In genomic region chr11:14358729-14359439, GRCh38 we compare ENCODE assay signal across 8 cellular contexts. TPM values are rescaled to one million over a fixed set of nuclear protein-coding genes. Genes with fewer than 3 reads are reported as not detected.
DNase-seq lines count a peak whose midpoint lies in the region; ATAC-seq and TF ChIP-seq lines count a peak whose summit lies in the region.

Gene RRAS2, minus strand, starts transcription at chr11:14359183. Its CDS starts 313 bp downstream, at chr11:14358870.

- no peaks in the 10 kb centered on the region for H3K36me3 ChIP-seq in BJ (ENCODE audit: control insufficient read depth, insufficient read depth, low read length)
- H3K36me3 ChIP-seq in OCI-LY3 (replicated peaks; ENCODE audit: low read depth, low read length), result no peaks in the 10 kb centered on the region
- no peaks in the 10 kb centered on the region for H3K36me3 ChIP-seq in esophagus muscularis mucosa
- H3K36me3 ChIP-seq in naive thymus-derived CD4-positive, alpha-beta T cell (ENCODE audit: control insufficient read depth in 2 of 3, insufficient read depth in 3 of 3, low read length in 3 of 3), result no peaks in the 10 kb centered on the region

- CTCF ChIA-PET in BJ (lab: Yijun Ruan, JAX), result interaction anchor here (2.3 kb wide), 1 partner anchor 55 kb away, joined by 7 read pairs; no protein-coding TSS in a partner anchor
- CTCF ChIA-PET in naive thymus-derived CD4-positive, alpha-beta T cell (lab: Charles Lee), result interaction anchor here (1.0 kb wide), 1 partner anchor 716 kb away, joined by 4 read pairs; no protein-coding TSS in a partner anchor

- H3K4me1 ChIP-seq in OCI-LY3 (ENCODE audit: low read length) (peaks cover 20% of the 10 kb centered on the region), esophagus muscularis mucosa (peaks cover 8 to 29% (median 19%) of the 10 kb centered on the region in 4 donors)
- peaks cover 7 to 8% of the 10 kb centered on the region in 2 donors for H3K4me1 ChIP-seq in naive thymus-derived CD4-positive, alpha-beta T cell (ENCODE audit: control insufficient read depth in 2 of 2, insufficient read depth in 2 of 2, low read length in 2 of 2)

- no peaks in the 10 kb centered on the region for H3K9me3 Mint-ChIP-seq in activated T-cell treated with anti-CD3 and anti-CD28 coated beads, Interleukin-2, amount 50 U/mL, for 24 hours
- H3K9me3 Mint-ChIP-seq in naive thymus-derived CD4-positive, alpha-beta T cell, result no peaks in the 10 kb centered on the region
- no peaks in the 10 kb centered on the region for H3K9me3 Mint-ChIP-seq in stimulated activated memory B cell treated with anti-CD40 and anti-IgM and Interleukin-4, amounts not matched to agents 10 μg/mL and 1 μg/mL and 100 μg/mL, for 72 hours

- ATAC-seq in GM19023 (IDR thresholded peaks at IDR 0.05; ENCODE audit: unreplicated experiment) (peak; percentile 90), HG03196 (IDR thresholded peaks at IDR 0.05; ENCODE audit: unreplicated experiment) (peak; percentile 91)
- ATAC-seq in naive thymus-derived CD4-positive, alpha-beta T cell, result peak; percentile 96
- ATAC-seq in stimulated activated memory B cell treated with anti-CD40 and anti-IgM and Interleukin-4, amounts not matched to agents 10 μg/mL and 1 μg/mL and 100 μg/mL, for 72 hours, result peak; percentile 97

- peak within 1 kb of the TSS; percentile 88 for H3K27ac Mint-ChIP-seq in activated T-cell treated with anti-CD3 and anti-CD28 coated beads, Interleukin-2, amount 50 U/mL, for 24 hours
- peak within 1 kb of the TSS; percentile 66 to 93 (median 86) for H3K27ac Mint-ChIP-seq in naive thymus-derived CD4-positive, alpha-beta T cell
- peak within 1 kb of the TSS; percentile 95 for H3K27ac Mint-ChIP-seq in stimulated activated memory B cell treated with anti-CD40 and anti-IgM and Interleukin-4, amounts not matched to agents 10 μg/mL and 1 μg/mL and 100 μg/mL, for 72 hours

- H3K4me1 Mint-ChIP-seq in activated T-cell treated with anti-CD3 and anti-CD28 coated beads, Interleukin-2, amount 50 U/mL, for 24 hours (ENCODE audit: low read depth), result peaks cover 34% of the 10 kb centered on the region
- peaks cover 25 to 55% (median 30%) of the 10 kb centered on the region in 7 donors for H3K4me1 Mint-ChIP-seq in naive thymus-derived CD4-positive, alpha-beta T cell
- peaks cover 51% of the 10 kb centered on the region for H3K4me1 Mint-ChIP-seq in stimulated activated memory B cell treated with anti-CD40 and anti-IgM and Interleukin-4, amounts not matched to agents 10 μg/mL and 1 μg/mL and 100 μg/mL, for 72 hours

- H3K4me3 ChIP-seq in BJ (ENCODE audit: low read depth, low read length) (peak within 1 kb of the TSS; percentile 81), OCI-LY3 (ENCODE audit: low read length) (peak within 1 kb of the TSS; percentile 99), esophagus muscularis mucosa (peak within 1 kb of the TSS; percentile 82 to 98 (median 92))
- peak within 1 kb of the TSS; percentile 61 for H3K4me3 ChIP-seq in naive thymus-derived CD4-positive, alpha-beta T cell (ENCODE audit: low read length)

- peak within 1 kb of the TSS; percentile 98 for H3K4me2 ChIP-seq in OCI-LY3 (ENCODE audit: low read length)

- POLR2A ChIA-PET in BJ (lab: Charles Lee), result no interaction called here
- POLR2A ChIA-PET in naive thymus-derived CD4-positive, alpha-beta T cell (lab: Charles Lee), result interaction anchor here (0.5 to 1.0 kb wide), 2 partner anchors 12 to 25 kb away, joined by 3 to 4 read pairs; no protein-coding TSS in a partner anchor

- DNase-seq in BJ (ENCODE audit: low read depth) (no peak), esophagus muscularis mucosa (ENCODE audit: extremely low spot score) (peak; percentile 96)
- peak; percentile 88 for DNase-seq in activated T-cell treated with anti-CD3 and anti-CD28 coated beads, Interleukin-2, amount 50 U/mL, for 24 hours
- DNase-seq in naive thymus-derived CD4-positive, alpha-beta T cell, result peak; percentile 67 to 81 (median 78)

- peak within 1 kb of the TSS; percentile 41; the same call in 1 of the 2 replicates for H2AFZ ChIP-seq in OCI-LY3 (ENCODE audit: low read depth, low read length)

- H3K27me3 ChIP-seq in BJ (ENCODE audit: control insufficient read depth, insufficient read depth, low read length), result no peaks in the 10 kb centered on the region
- H3K27me3 ChIP-seq in OCI-LY3 (ENCODE audit: low read depth, low read length), result peaks cover 16% of the 10 kb centered on the region; the same call in 1 of the 2 replicates
- no peaks in the 10 kb centered on the region for H3K27me3 ChIP-seq in esophagus muscularis mucosa
- no peaks in the 10 kb centered on the region for H3K27me3 ChIP-seq in naive thymus-derived CD4-positive, alpha-beta T cell (ENCODE audit: control insufficient read depth in 2 of 2, insufficient read depth in 2 of 2, low read length in 2 of 2)

- H3K27ac ChIP-seq in OCI-LY3 (ENCODE audit: low read length) (peak within 1 kb of the TSS; percentile 26; the same call in 1 of the 2 replicates), esophagus muscularis mucosa (replicated peaks in 1 of 4) (peak within 1 kb of the TSS; percentile 80 to 90 (median 88))
- H3K27ac ChIP-seq in naive thymus-derived CD4-positive, alpha-beta T cell (ENCODE audit: low read depth, low read length), result peak within 1 kb of the TSS; percentile 72

- peaks cover 4% of the 10 kb centered on the region for H3K27me3 Mint-ChIP-seq in activated T-cell treated with anti-CD3 and anti-CD28 coated beads, Interleukin-2, amount 50 U/mL, for 24 hours
- peaks cover 0 to 6% (median 0%) of the 10 kb centered on the region in 5 donors for H3K27me3 Mint-ChIP-seq in naive thymus-derived CD4-positive, alpha-beta T cell
- no peaks in the 10 kb centered on the region for H3K27me3 Mint-ChIP-seq in stimulated activated memory B cell treated with anti-CD40 and anti-IgM and Interleukin-4, amounts not matched to agents 10 μg/mL and 1 μg/mL and 100 μg/mL, for 72 hours

- no peak for TF ChIP-seq CTCF in BJ (IDR thresholded peaks at IDR 0.05; ENCODE audit: insufficient read depth, low read depth, low read length)
- TF ChIP-seq CTCF in OCI-LY3 (IDR thresholded peaks at IDR 0.05; ENCODE audit: low read depth, low read length), result no peak
- TF ChIP-seq CTCF in esophagus muscularis mucosa (IDR thresholded peaks at IDR 0.05), result no peak

- TF ChIP-seq EP300 in esophagus muscularis mucosa (IDR thresholded peaks at IDR 0.05), result no peak

- intact Hi-C loops in esophagus muscularis mucosa (cut with DNase I), result loop anchor here (5.0 kb wide), 3 partner anchors 52 to 93 kb away; no protein-coding TSS in a partner anchor
- intact Hi-C loops in naive thymus-derived CD4-positive, alpha-beta T cell (cut with micrococcal nuclease), result loop anchor here (1.0 to 10.0 kb wide), 12 partner anchors 39 to 1082 kb away; partner anchors contain the start of genes FAR1 (in 2 of the 2), BMAL1 (in 1 of the 2), COPB1 (in 1 of the 2) and CYP2R1 (in 1 of the 2)

- peak within 1 kb of the TSS; percentile 90 for H3K9ac ChIP-seq in OCI-LY3 (ENCODE audit: low read length)

- H3K9me3 ChIP-seq in OCI-LY3 (ENCODE audit: insufficient read depth, low read length) (no peaks in the 10 kb centered on the region), esophagus muscularis mucosa (no peaks in the 10 kb centered on the region)
- no peaks in the 10 kb centered on the region for H3K9me3 ChIP-seq in naive thymus-derived CD4-positive, alpha-beta T cell (ENCODE audit: control insufficient read depth in 2 of 3, low read length in 3 of 3)

- peak; percentile 75 for TF ChIP-seq POLR2A in esophagus muscularis mucosa (IDR thresholded peaks at IDR 0.05; ENCODE audit: low read depth)

- peak within 1 kb of the TSS; percentile 89 for H3K4me3 Mint-ChIP-seq in activated T-cell treated with anti-CD3 and anti-CD28 coated beads, Interleukin-2, amount 50 U/mL, for 24 hours
- peak within 1 kb of the TSS; percentile 91 to 98 (median 95) for H3K4me3 Mint-ChIP-seq in naive thymus-derived CD4-positive, alpha-beta T cell
- peak within 1 kb of the TSS; percentile 100 for H3K4me3 Mint-ChIP-seq in stimulated activated memory B cell treated with anti-CD40 and anti-IgM and Interleukin-4, amounts not matched to agents 10 μg/mL and 1 μg/mL and 100 μg/mL, for 72 hours

- H3K79me2 ChIP-seq in OCI-LY3 (ENCODE audit: low read length), result peaks cover 50% of the 10 kb centered on the region

- peaks cover 17% of the 10 kb centered on the region for H4K20me1 ChIP-seq in OCI-LY3 (ENCODE audit: insufficient read depth, low read length)

- WGBS in esophagus muscularis mucosa, result 0% methylated on average over 9 of the region's 78 CpGs

- peaks cover 21% of the 10 kb centered on the region for H3K36me3 Mint-ChIP-seq in activated T-cell treated with anti-CD3 and anti-CD28 coated beads, Interleukin-2, amount 50 U/mL, for 24 hours (ENCODE audit: low read depth)
- H3K36me3 Mint-ChIP-seq in naive thymus-derived CD4-positive, alpha-beta T cell, result peaks cover 0 to 15% (median 0%) of the 10 kb centered on the region in 5 donors
- peaks cover 10% of the 10 kb centered on the region for H3K36me3 Mint-ChIP-seq in stimulated activated memory B cell treated with anti-CD40 and anti-IgM and Interleukin-4, amounts not matched to agents 10 μg/mL and 1 μg/mL and 100 μg/mL, for 72 hours

RNA-seq across cellular contexts. Expression of gene RRAS2, which starts in this region (rescaled TPM):
- polyA plus RNA-seq in BJ (2011; rRNA removed), result 29.1 and 60.6 TPM in 2 replicates
- polyA minus RNA-seq in BJ (2011; rRNA and poly(A)+ RNA removed), result 16.2 and 18.0 TPM in 2 replicates
- total RNA-seq in esophagus muscularis mucosa, result 10 to 100 TPM; 40.7 to 75.4 (median 58.0) TPM
- 10 to 100 TPM; 12.6 to 55.3 (median 22.2) TPM for total RNA-seq in naive thymus-derived CD4-positive, alpha-beta T cell
- polyA plus RNA-seq in naive thymus-derived CD4-positive, alpha-beta T cell, result 1 to 10 TPM; 6.0 to 8.3 TPM

Comparison
In these comparisons a context has a peak if more than half of its experiments do, and no peak if none do; other contexts are left out.
1. H3K27ac ChIP-seq: peak in every context shown above with its lines; median percentile 88 in esophagus muscularis mucosa; 72 in naive thymus-derived CD4-positive, alpha-beta T cell; 26 in OCI-LY3.